In genomic region chr6:167015302-167015701, GRCh38 we compare ENCODE assay signal across 22 cellular contexts.
"Had no signal": no experiment of that assay in that cellular context is flagged by ENCODE, and none has a peak within 500 bp of the region (broad histone marks: within the 10 kb centered on the region; RNA-seq: fewer than 3 reads in every experiment).

No MANE protein-coding gene starts in this region.

- DNase-seq: cortex of kidney; effector memory CD8-positive, alpha-beta T cell; gastrocnemius medialis; head of caudate nucleus; left ventricle myocardium superior; lower lobe of right lung; midbrain; naive thymus-derived CD4-positive, alpha-beta T cell; occipital lobe; ovary; posterior cingulate gyrus; psoas muscle; right cardiac atrium; small intestine; stimulated activated CD4-positive, alpha-beta T cell treated with anti-CD3 and anti-CD28 coated beads, Interleukin-15, amount 100 ng/mL, for 24 hours; stimulated activated CD4-positive, alpha-beta T cell treated with anti-CD3 and anti-CD28 coated beads, Interleukin-2, amount 100 ng/mL, for 48 hours; stimulated activated naive B cell treated with anti-CD40 and anti-IgM and Interleukin-4, amounts not matched to agents 10 μg/mL and 1 μg/mL and 100 μg/mL, for 72 hours had no signal

- H3K27ac ChIP-seq: gastrocnemius medialis, lower lobe of right lung, ovary, psoas muscle, thoracic aorta, tibial nerve, upper lobe of left lung had no signal

- H3K4me3 Mint-ChIP-seq: effector memory CD8-positive, alpha-beta T cell; naive thymus-derived CD4-positive, alpha-beta T cell; nephron; stimulated activated naive B cell treated with anti-CD40 and anti-IgM and Interleukin-4, amounts not matched to agents 10 μg/mL and 1 μg/mL and 100 μg/mL, for 72 hours; stimulated activated naive CD8-positive, alpha-beta T cell treated with anti-CD3 and anti-CD28 coated beads, Interleukin-15, Interleukin-2, amounts not matched to agents 100 ng/mL and 50 ng/mL, for 24 hours had no signal

- H3K4me3 ChIP-seq: gastrocnemius medialis, lower lobe of right lung, ovary, psoas muscle, thoracic aorta, tibial nerve, upper lobe of left lung had no signal

- H3K27ac Mint-ChIP-seq: effector memory CD8-positive, alpha-beta T cell; naive thymus-derived CD4-positive, alpha-beta T cell; nephron; stimulated activated naive B cell treated with anti-CD40 and anti-IgM and Interleukin-4, amounts not matched to agents 10 μg/mL and 1 μg/mL and 100 μg/mL, for 72 hours; stimulated activated naive CD8-positive, alpha-beta T cell treated with anti-CD3 and anti-CD28 coated beads, Interleukin-15, Interleukin-2, amounts not matched to agents 100 ng/mL and 50 ng/mL, for 24 hours had no signal

- ATAC-seq: effector memory CD8-positive, alpha-beta T cell; gastrocnemius medialis; left ventricle myocardium superior; lower lobe of right lung; naive thymus-derived CD4-positive, alpha-beta T cell; psoas muscle; right cardiac atrium; stimulated activated naive B cell treated with anti-CD40 and anti-IgM and Interleukin-4, amounts not matched to agents 10 μg/mL and 1 μg/mL and 100 μg/mL, for 72 hours had no signal

- H3K4me1 Mint-ChIP-seq: nephron; stimulated activated naive B cell treated with anti-CD40 and anti-IgM and Interleukin-4, amounts not matched to agents 10 μg/mL and 1 μg/mL and 100 μg/mL, for 72 hours had no signal

- H3K9me3 Mint-ChIP-seq: effector memory CD8-positive, alpha-beta T cell; naive thymus-derived CD4-positive, alpha-beta T cell; nephron; stimulated activated naive B cell treated with anti-CD40 and anti-IgM and Interleukin-4, amounts not matched to agents 10 μg/mL and 1 μg/mL and 100 μg/mL, for 72 hours; stimulated activated naive CD8-positive, alpha-beta T cell treated with anti-CD3 and anti-CD28 coated beads, Interleukin-15, Interleukin-2, amounts not matched to agents 100 ng/mL and 50 ng/mL, for 24 hours had no signal

- H3K27me3 Mint-ChIP-seq: effector memory CD8-positive, alpha-beta T cell; naive thymus-derived CD4-positive, alpha-beta T cell; stimulated activated naive B cell treated with anti-CD40 and anti-IgM and Interleukin-4, amounts not matched to agents 10 μg/mL and 1 μg/mL and 100 μg/mL, for 72 hours; stimulated activated naive CD8-positive, alpha-beta T cell treated with anti-CD3 and anti-CD28 coated beads, Interleukin-15, Interleukin-2, amounts not matched to agents 100 ng/mL and 50 ng/mL, for 24 hours had no signal

- H3K27me3 ChIP-seq: gastrocnemius medialis, ovary, tibial nerve, upper lobe of left lung had no signal

- H3K4me1 ChIP-seq: gastrocnemius medialis, lower lobe of right lung, psoas muscle, tibial nerve, upper lobe of left lung had no signal
